In the genomic region with DNA sequence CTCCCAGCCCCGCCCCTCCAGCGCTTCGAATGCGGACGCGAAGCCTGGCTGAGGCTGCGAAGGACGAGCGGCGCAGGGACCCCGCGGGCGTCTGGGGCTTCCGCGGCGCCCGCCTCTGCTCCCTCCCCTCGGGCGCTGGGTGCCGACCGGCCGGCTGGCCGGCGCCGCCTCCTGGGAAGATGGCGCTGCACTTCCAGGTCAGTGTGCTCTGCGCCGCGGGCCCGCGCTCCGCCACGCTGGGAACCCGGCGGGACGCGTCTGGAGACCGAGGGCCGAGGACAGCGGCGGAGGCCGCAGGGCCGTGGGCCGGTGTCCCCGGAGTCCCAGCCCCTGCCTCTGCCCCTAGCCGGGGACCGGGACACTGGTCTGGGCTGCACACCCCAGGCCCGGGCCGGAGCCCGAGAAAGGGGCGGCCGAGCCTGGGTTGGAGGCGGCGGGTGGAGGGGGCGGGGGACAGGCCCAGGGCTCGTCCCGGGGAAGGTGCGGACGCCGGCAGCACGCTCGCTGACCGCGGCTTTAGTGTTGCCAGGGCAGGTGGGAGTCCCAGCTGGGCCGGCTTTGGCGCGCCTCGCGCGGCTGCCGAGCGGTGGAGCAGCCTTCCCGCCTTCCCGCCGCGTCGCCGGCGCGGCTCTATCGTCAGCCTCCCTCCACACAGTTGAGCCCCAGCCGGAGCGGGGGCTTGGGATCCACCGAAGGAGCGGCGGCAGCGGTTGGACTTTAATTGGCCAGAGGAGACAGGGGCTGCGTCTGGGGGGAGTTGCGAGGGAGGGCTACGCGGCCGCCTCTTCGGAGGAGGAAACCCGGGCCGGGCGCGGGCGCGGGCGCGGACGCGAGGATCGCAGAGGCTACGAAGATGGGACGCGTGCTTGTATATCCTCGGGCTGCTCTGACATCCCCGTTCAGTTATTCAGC, we compare ENCODE assay signal across 9 cellular contexts. TPM values are rescaled to one million over a fixed set of nuclear protein-coding genes. Genes with fewer than 3 reads are reported as not detected.
DNase-seq lines count a peak whose midpoint lies in the region; ATAC-seq and TF ChIP-seq lines count a peak whose summit lies in the region.
"Had no signal": no experiment of that assay in that cellular context is flagged by ENCODE, and none has a peak within 500 bp of the region (broad histone marks: within the 10 kb centered on the region; RNA-seq: fewer than 3 reads in every experiment).

A gene (plus strand): TSS at position 164 of the 912 bp plus-strand sequence.

- intact Hi-C loops in heart left ventricle (cut with DNase I) = loop anchor here in 1 of 10 donors (10.0 kb wide), 1 partner anchor 117 kb away; no protein-coding TSS in a partner anchor
- intact Hi-C loops in ovary (cut with DNase I) = no loop called here

- peak within 1 kb of the TSS; percentile 66 for H3K4me3 Mint-ChIP-seq in activated naive CD8-positive, alpha-beta T cell treated with anti-CD3 and anti-CD28 coated beads, Interleukin-2, amount 10 ng/mL, durations not matched to agents 7 days and 5 days

- TF ChIP-seq EP300 in ovary (IDR thresholded peaks at IDR 0.05) = no peak

- TF ChIP-seq CTCF in heart left ventricle (IDR thresholded peaks at IDR 0.05) = peak in 2 of 12 donors; percentile 10 to 21
- no peak for TF ChIP-seq CTCF in ovary (IDR thresholded peaks at IDR 0.05)

- H3K36me3 ChIP-seq in heart left ventricle (no peaks in the 10 kb centered on the region), ovary (no peaks in the 10 kb centered on the region)

- H3K36me3 Mint-ChIP-seq in activated naive CD8-positive, alpha-beta T cell treated with anti-CD3 and anti-CD28 coated beads, Interleukin-2, amount 10 ng/mL, durations not matched to agents 7 days and 5 days = peaks cover 6% of the 10 kb centered on the region

- 0 to 3% (median 1%) methylated on average over 24 to 109 of the region's 109 CpGs for WGBS in heart left ventricle, 4 donors
- 0 to 4% (median 2%) methylated on average over 57 to 109 of the region's 109 CpGs for WGBS in ovary, 3 donors

- H3K27ac Mint-ChIP-seq in activated naive CD8-positive, alpha-beta T cell treated with anti-CD3 and anti-CD28 coated beads, Interleukin-2, amount 10 ng/mL, durations not matched to agents 7 days and 5 days = no peak within 1 kb of the TSS

- DNase-seq in EL (peak; percentile 82), NCI-H146 (lab: John Stamatoyannopoulos, UW) (peak; percentile 78), heart left ventricle (peak; percentile 41 to 72 (median 58)), ovary (peak; percentile 12 to 47 (median 41))
- DNase-seq in activated naive CD8-positive, alpha-beta T cell treated with anti-CD3 and anti-CD28 coated beads, Interleukin-2, amount 10 ng/mL, durations not matched to agents 7 days and 5 days = peak; percentile 29

- H3K9me3 Mint-ChIP-seq in activated naive CD8-positive, alpha-beta T cell treated with anti-CD3 and anti-CD28 coated beads, Interleukin-2, amount 10 ng/mL, durations not matched to agents 7 days and 5 days = peaks cover 9% of the 10 kb centered on the region

- H3K27me3 ChIP-seq in heart left ventricle = peaks cover 0 to 8% (median 0%) of the 10 kb centered on the region in 9 donors
- no peaks in the 10 kb centered on the region for H3K27me3 ChIP-seq in ovary

- peaks cover 3% of the 10 kb centered on the region for H3K4me1 Mint-ChIP-seq in activated naive CD8-positive, alpha-beta T cell treated with anti-CD3 and anti-CD28 coated beads, Interleukin-2, amount 10 ng/mL, durations not matched to agents 7 days and 5 days

- POLR2A ChIA-PET in activated naive CD8-positive, alpha-beta T cell treated with anti-CD3 and anti-CD28 coated beads, Interleukin-2, amount 10 ng/mL, durations not matched to agents 7 days and 5 days (lab: Charles Lee) = no interaction called here

- no peak for ATAC-seq in activated naive CD8-positive, alpha-beta T cell treated with anti-CD3 and anti-CD28 coated beads, Interleukin-2, amount 10 ng/mL, durations not matched to agents 7 days and 5 days (ENCODE audit: low read depth)
- ATAC-seq in heart left ventricle (peak; percentile 66 to 97 (median 93)), GM21390 (IDR thresholded peaks at IDR 0.05; ENCODE audit: unreplicated experiment) (no peak), HG02870 (IDR thresholded peaks at IDR 0.05; ENCODE audit: unreplicated experiment) (no peak), GM21447 (IDR thresholded peaks at IDR 0.05; ENCODE audit: unreplicated experiment) (no peak)

- H3K27me3 Mint-ChIP-seq in activated naive CD8-positive, alpha-beta T cell treated with anti-CD3 and anti-CD28 coated beads, Interleukin-2, amount 10 ng/mL, durations not matched to agents 7 days and 5 days = peaks cover 31% of the 10 kb centered on the region

- H3K4me1 ChIP-seq in heart left ventricle = peaks cover 0 to 16% (median 5%) of the 10 kb centered on the region in 12 donors
- H3K4me1 ChIP-seq in ovary (ENCODE audit: insufficient read depth) = peaks cover 2% of the 10 kb centered on the region

- H3K9me3 ChIP-seq in heart left ventricle (peaks cover 0 to 27% (median 16%) of the 10 kb centered on the region in 12 donors), ovary (no peaks in the 10 kb centered on the region)

- peak within 1 kb of the TSS; percentile 59 to 91 (median 77) for H3K4me3 ChIP-seq in heart left ventricle
- peak within 1 kb of the TSS; percentile 51 for H3K4me3 ChIP-seq in ovary

- H3K27ac ChIP-seq in heart left ventricle = peak within 1 kb of the TSS in 9 of 12 donors; percentile 6 to 72 (median 45)
- H3K27ac ChIP-seq in ovary = no peak within 1 kb of the TSS

- TF ChIP-seq POLR2A in heart left ventricle (IDR thresholded peaks at IDR 0.05) (no peak), ovary (IDR thresholded peaks at IDR 0.05) (no peak)

RNA-seq across cellular contexts. Expression of the gene that starts here (rescaled TPM):
- under 1 TPM in 1 of 2 experiments, not detected in 1; 0.53 TPM for total RNA-seq in activated naive CD8-positive, alpha-beta T cell treated with anti-CD3 and anti-CD28 coated beads, Interleukin-2, amount 10 ng/mL, durations not matched to agents 7 days and 5 days
- total RNA-seq in heart left ventricle (10 to 100 TPM in 1 of 9 donors, 1 to 10 TPM in 8; 2.0 to 11.5 (median 3.8) TPM), ovary (10 to 100 TPM in 3 of 7 donors, 1 to 10 TPM in 4; 7.3 to 16.1 (median 8.5) TPM)
- polyA plus RNA-seq in heart left ventricle (under 1 TPM; 0.65 to 0.79 TPM), ovary (1 to 10 TPM; 1.3 to 4.6 TPM)
- total RNA-seq: M059J had no signal

Comparison
In these comparisons a context has a peak if more than half of its experiments do, and no peak if none do; other contexts are left out.
1. Peak in DNase-seq in activated naive CD8-positive, alpha-beta T cell treated with anti-CD3 and anti-CD28 coated beads, Interleukin-2, amount 10 ng/mL, durations not matched to agents 7 days and 5 days; RNA of the gene not detected or under 1 TPM.
2. DNase-seq: peak in every context shown above with its lines; median percentile 82 in EL; 78 in NCI-H146; 58 in heart left ventricle; 41 in ovary; 29 in activated naive CD8-positive, alpha-beta T cell treated with anti-CD3 and anti-CD28 coated beads, Interleukin-2, amount 10 ng/mL, durations not matched to agents 7 days and 5 days.
3. ATAC-seq: peak in heart left ventricle (4 of 4); none in activated naive CD8-positive, alpha-beta T cell treated with anti-CD3 and anti-CD28 coated beads, Interleukin-2, amount 10 ng/mL, durations not matched to agents 7 days and 5 days (single experiment), GM21390 (single experiment), HG02870 (single experiment) and GM21447 (single experiment).
4. H3K27ac ChIP-seq: peak in heart left ventricle (9 of 12); none in ovary (0 of 2).